ENCODE assay signal across 31 cellular contexts in the genomic region with DNA sequence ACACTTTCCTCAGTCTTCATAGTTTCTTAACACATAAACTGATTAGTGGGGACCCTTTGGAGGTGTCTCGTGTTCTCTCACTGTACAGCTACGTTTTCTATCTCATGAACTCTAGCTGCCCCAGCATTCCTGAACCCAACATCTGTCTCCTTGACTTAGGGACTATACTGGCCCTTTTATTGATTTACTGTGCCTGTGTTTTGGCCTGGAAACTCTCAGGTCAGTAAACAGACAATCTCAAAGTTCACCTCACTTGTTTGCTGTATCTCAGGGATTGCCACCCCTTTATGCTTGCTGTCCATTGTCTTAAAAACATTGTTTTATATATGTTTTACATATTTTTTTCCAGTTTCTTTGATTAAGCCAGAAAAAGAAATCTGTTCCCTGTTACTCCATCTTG.
"Had no signal": no experiment of that assay in that cellular context is flagged by ENCODE, and none has a peak within 500 bp of the region (broad histone marks: within the 10 kb centered on the region; RNA-seq: fewer than 3 reads in every experiment).

No MANE protein-coding gene starts in this region.

- ATAC-seq: activated CD8-positive, alpha-beta T cell treated with anti-CD3 and anti-CD28 coated beads for 36 hours; activated naive CD8-positive, alpha-beta T cell treated with anti-CD3 and anti-CD28 coated beads, Interleukin-2, amount 50 U/mL, for 24 hours; body of pancreas; esophagus mucosa; WTC11 had no signal

- H3K4me1 ChIP-seq: adrenal gland, body of pancreas had no signal

- H3K9me3 ChIP-seq: adrenal gland, body of pancreas had no signal

- H3K27ac Mint-ChIP-seq: activated CD8-positive, alpha-beta T cell treated with anti-CD3 and anti-CD28 coated beads for 36 hours; activated naive CD4-positive, alpha-beta T cell treated with anti-CD3 and anti-CD28 coated beads for 36 hours; activated naive CD4-positive, alpha-beta T cell treated with anti-CD3 and anti-CD28 coated beads, Interleukin-2, amount 50 U/mL, for 24 hours; activated naive CD8-positive, alpha-beta T cell treated with anti-CD3 and anti-CD28 coated beads for 36 hours; activated naive CD8-positive, alpha-beta T cell treated with anti-CD3 and anti-CD28 coated beads, Interleukin-2, amount 50 U/mL, for 24 hours; activated T-helper 1 cell treated with anti-CD3 and anti-CD28 coated beads, Interleukin-12 subunit alpha, Interleukin-12 subunit beta, Interleukin-2, Interleukin-4 antibody, amounts not matched to agents 30 ng/mL and 10 ng/mL and 1 ng/mL, durations not matched to agents 14 hours and 24 hours and 36 hours; activated T-helper 2 cell treated with anti-CD3 and anti-CD28 coated beads, Interferon-gamma antibody, Interleukin-2, Interleukin-4, amounts not matched to agents 10 μg/mL and 5 μg/mL and 100 μg/mL, durations not matched to agents 14 hours and 24 hours and 36 hours; dendritic cell treated with granulocyte-macrophage colony-stimulating factor and Interleukin-4, amounts not matched to agents 40 ng/mL and 50 ng/mL, for 4 days; endodermal cell; WTC11 had no signal

- H3K4me1 Mint-ChIP-seq: activated naive CD4-positive, alpha-beta T cell treated with anti-CD3 and anti-CD28 coated beads, Interleukin-2, amount 50 U/mL, for 24 hours; activated naive CD8-positive, alpha-beta T cell treated with anti-CD3 and anti-CD28 coated beads for 36 hours; activated naive CD8-positive, alpha-beta T cell treated with anti-CD3 and anti-CD28 coated beads, Interleukin-2, amount 50 U/mL, for 24 hours; endodermal cell; WTC11 had no signal

- H3K4me3 ChIP-seq: adrenal gland, body of pancreas, coronary artery, dorsolateral prefrontal cortex had no signal

- DNase-seq: activated CD4-positive, alpha-beta T cell treated with anti-CD3 and anti-CD28 coated beads for 1 hour; activated CD4-positive, alpha-beta T cell treated with anti-CD3 and anti-CD28 coated beads for 4 hours; activated CD4-positive, alpha-beta T cell treated with anti-CD3 and anti-CD28 coated beads, Interleukin-2, amount 50 U/mL, for 1 hour; activated CD4-positive, alpha-beta T cell treated with anti-CD3 and anti-CD28 coated beads, Interleukin-2, amount 50 U/mL, for 48 hours; activated CD8-positive, alpha-beta memory T cell treated with anti-CD3 and anti-CD28 coated beads for 24 hours; activated CD8-positive, alpha-beta T cell treated with anti-CD3 and anti-CD28 coated beads for 36 hours; activated effector memory CD4-positive, alpha-beta T cell treated with anti-CD3 and anti-CD28 coated beads, Interleukin-2, amount 50 U/mL, for 16 hours; activated naive CD4-positive, alpha-beta T cell treated with anti-CD3 and anti-CD28 coated beads for 36 hours; activated naive CD8-positive, alpha-beta T cell treated with anti-CD3 and anti-CD28 coated beads for 36 hours; activated naive CD8-positive, alpha-beta T cell treated with anti-CD3 and anti-CD28 coated beads, Interleukin-2, amount 50 U/mL, for 24 hours; activated T-cell treated with anti-CD3 and anti-CD28 coated beads, Interleukin-2, amount 50 U/mL, for 48 hours; adrenal gland; amygdala; aorta; body of pancreas; central memory CD4-positive, alpha-beta T cell; cerebellar nuclear complex; dorsolateral prefrontal cortex; effector memory CD4-positive, alpha-beta T cell; endodermal cell; foreskin fibroblast; T-helper 2 cell had no signal

- FAIRE-seq: frontal cortex had no signal

- H3K36me3 ChIP-seq: adrenal gland had no signal

- H3K27ac ChIP-seq: adrenal gland, body of pancreas, coronary artery, dorsolateral prefrontal cortex, VCaP had no signal

- H3K36me3 Mint-ChIP-seq: activated naive CD4-positive, alpha-beta T cell treated with anti-CD3 and anti-CD28 coated beads, Interleukin-2, amount 50 U/mL, for 24 hours; activated naive CD8-positive, alpha-beta T cell treated with anti-CD3 and anti-CD28 coated beads for 36 hours; WTC11 had no signal

- H3K27me3 ChIP-seq: adrenal gland, body of pancreas, dorsolateral prefrontal cortex had no signal

- H3K9me3 Mint-ChIP-seq: activated CD8-positive, alpha-beta T cell treated with anti-CD3 and anti-CD28 coated beads for 36 hours; activated naive CD4-positive, alpha-beta T cell treated with anti-CD3 and anti-CD28 coated beads for 36 hours; activated naive CD4-positive, alpha-beta T cell treated with anti-CD3 and anti-CD28 coated beads, Interleukin-2, amount 50 U/mL, for 24 hours; activated naive CD8-positive, alpha-beta T cell treated with anti-CD3 and anti-CD28 coated beads for 36 hours; activated naive CD8-positive, alpha-beta T cell treated with anti-CD3 and anti-CD28 coated beads, Interleukin-2, amount 50 U/mL, for 24 hours; activated T-helper 1 cell treated with anti-CD3 and anti-CD28 coated beads, Interleukin-12 subunit alpha, Interleukin-12 subunit beta, Interleukin-2, Interleukin-4 antibody, amounts not matched to agents 30 ng/mL and 10 ng/mL and 1 ng/mL, durations not matched to agents 14 hours and 24 hours and 36 hours; activated T-helper 2 cell treated with anti-CD3 and anti-CD28 coated beads, Interferon-gamma antibody, Interleukin-2, Interleukin-4, amounts not matched to agents 10 μg/mL and 5 μg/mL and 100 μg/mL, durations not matched to agents 14 hours and 24 hours and 36 hours; endodermal cell had no signal

- H3K27me3 Mint-ChIP-seq: activated CD8-positive, alpha-beta T cell treated with anti-CD3 and anti-CD28 coated beads for 36 hours; activated naive CD4-positive, alpha-beta T cell treated with anti-CD3 and anti-CD28 coated beads, Interleukin-2, amount 50 U/mL, for 24 hours; activated naive CD8-positive, alpha-beta T cell treated with anti-CD3 and anti-CD28 coated beads for 36 hours; activated naive CD8-positive, alpha-beta T cell treated with anti-CD3 and anti-CD28 coated beads, Interleukin-2, amount 50 U/mL, for 24 hours; dendritic cell treated with granulocyte-macrophage colony-stimulating factor and Interleukin-4, amounts not matched to agents 40 ng/mL and 50 ng/mL, for 4 days had no signal

- H3K4me3 Mint-ChIP-seq: activated CD8-positive, alpha-beta T cell treated with anti-CD3 and anti-CD28 coated beads for 36 hours; activated naive CD4-positive, alpha-beta T cell treated with anti-CD3 and anti-CD28 coated beads for 36 hours; activated naive CD4-positive, alpha-beta T cell treated with anti-CD3 and anti-CD28 coated beads, Interleukin-2, amount 50 U/mL, for 24 hours; activated naive CD8-positive, alpha-beta T cell treated with anti-CD3 and anti-CD28 coated beads for 36 hours; activated naive CD8-positive, alpha-beta T cell treated with anti-CD3 and anti-CD28 coated beads, Interleukin-2, amount 50 U/mL, for 24 hours; activated T-helper 1 cell treated with anti-CD3 and anti-CD28 coated beads, Interleukin-12 subunit alpha, Interleukin-12 subunit beta, Interleukin-2, Interleukin-4 antibody, amounts not matched to agents 30 ng/mL and 10 ng/mL and 1 ng/mL, durations not matched to agents 14 hours and 24 hours and 36 hours; dendritic cell treated with granulocyte-macrophage colony-stimulating factor and Interleukin-4, amounts not matched to agents 40 ng/mL and 50 ng/mL, for 4 days; endodermal cell; WTC11 had no signal
